8 cellular contexts compared by ENCODE assay signal in the genomic region with DNA sequence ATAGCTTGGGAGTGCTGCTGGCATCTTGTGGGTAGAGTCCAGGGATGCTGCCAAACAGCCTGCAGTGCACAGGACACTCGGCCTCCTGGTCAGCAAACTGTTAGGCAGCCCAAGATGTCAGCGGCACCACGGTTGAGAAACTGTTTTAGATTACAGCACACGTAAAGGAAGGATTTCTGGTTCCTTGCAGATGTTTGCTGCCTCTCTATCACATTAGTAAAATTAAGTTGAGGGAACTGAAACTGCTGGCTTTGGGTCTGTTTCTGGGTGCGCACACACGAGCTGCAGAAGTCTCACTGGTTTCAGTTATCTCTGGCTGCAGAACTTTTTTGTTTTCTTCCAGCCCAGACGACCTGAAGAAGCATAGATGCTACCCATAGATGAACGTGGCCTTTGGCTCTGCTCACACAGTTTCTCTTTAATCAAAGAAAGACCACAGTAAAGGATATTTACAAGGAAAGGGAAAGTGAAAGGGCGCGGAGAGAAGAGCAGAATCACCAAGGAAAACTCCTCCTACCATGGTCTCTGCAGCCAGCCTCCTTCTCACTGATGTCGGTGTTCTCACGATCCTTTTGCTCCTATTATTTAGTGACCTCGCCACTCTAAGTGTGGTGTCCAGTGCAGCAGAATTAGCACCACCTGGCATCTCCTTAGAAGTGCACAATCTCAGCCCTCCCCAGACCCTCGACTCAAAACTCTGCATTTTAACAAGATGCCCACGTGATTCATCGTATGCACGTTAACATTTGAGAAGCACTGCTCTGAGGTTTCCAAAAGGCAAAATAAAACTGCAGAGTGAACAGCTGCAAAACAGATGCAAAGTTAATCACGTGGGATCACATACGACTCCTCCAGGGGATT. TPM values are rescaled to one million over a fixed set of nuclear protein-coding genes. Genes with fewer than 3 reads are reported as not detected.
DNase-seq lines count a peak whose midpoint lies in the region; ATAC-seq and TF ChIP-seq lines count a peak whose summit lies in the region.

No MANE protein-coding gene starts in this region.

- ATAC-seq in GM19351 (IDR thresholded peaks at IDR 0.05; ENCODE audit: unreplicated experiment) (peak; percentile 52), HG03354 (IDR thresholded peaks at IDR 0.05; ENCODE audit: poor library complexity, severe bottlenecking, unreplicated experiment) (peak; percentile 65), psoas muscle (peak in 1 of 4 donors; percentile 36)

- H3K27ac ChIP-seq in VCaP (peak overlapping the region; percentile 76), psoas muscle (peak overlapping the region; percentile 58)

- TF ChIP-seq CTCF in VCaP (conservative IDR thresholded peaks at IDR 0.05) (no peak), fibroblast of mammary gland (conservative IDR thresholded peaks at IDR 0.05; ENCODE audit: control insufficient read depth, insufficient read depth, low read depth, low read length) (no peak), psoas muscle (IDR thresholded peaks at IDR 0.05) (no peak)

- 19 to 25% (median 21%) methylated on average over 19 of the region's 19 CpGs for WGBS in psoas muscle, 3 donors

- intact Hi-C loops in psoas muscle (cut with DNase I) = loop anchor here in 1 of 2 donors (2.0 kb wide), 2 partner anchors 85 to 175 kb away; no protein-coding TSS in a partner anchor

- H3K4me3 ChIP-seq in fibroblast of mammary gland (ENCODE audit: control insufficient read depth, low read depth, low read length) (peak overlapping the region; percentile 67), psoas muscle (peak overlapping the region; percentile 52)

- H3K36me3 ChIP-seq in psoas muscle (ENCODE audit: insufficient read depth in 1 of 2, low read depth in 1 of 2) = no peaks in the 10 kb centered on the region

- peaks cover 12% of the 10 kb centered on the region for H3K4me1 ChIP-seq in psoas muscle

- no peaks in the 10 kb centered on the region for H3K27me3 ChIP-seq in psoas muscle (ENCODE audit: insufficient read depth in 3 of 3, low read length in 2 of 3)

- no peaks in the 10 kb centered on the region for H3K9me3 ChIP-seq in psoas muscle

- DNase-seq in COLO829 (ENCODE audit: low spot score) (peak; percentile 69), fibroblast of mammary gland (ENCODE audit: low read depth) (peak; percentile 93), psoas muscle (no peak), HuH-7 (ENCODE audit: low spot score) (no peak), NCI-H1092 (lab: John Stamatoyannopoulos, UW) (no peak)

RNA-seq across cellular contexts. Expression of a gene that starts 50.6 kb away (rescaled TPM):
- 100 to 1,000 TPM in 3 of 4 donors, 10 to 100 TPM in 1; 93.7 to 126 (median 122) TPM for total RNA-seq in psoas muscle
- polyA plus RNA-seq in psoas muscle = 10 to 100 TPM; 18.2 to 86.0 (median 46.5) TPM

Comparison
In these comparisons a context has a peak if more than half of its experiments do, and no peak if none do; other contexts are left out.
1. DNase-seq: peak in COLO829 (single experiment) and fibroblast of mammary gland (single experiment); none in psoas muscle (0 of 2), HuH-7 (single experiment) and NCI-H1092 (single experiment).